In genomic region chr9:107600060-107600573, GRCh38 we compare ENCODE assay signal across 16 cellular contexts.
A peak's percentile ranks its signal among the peaks of the same experiment; 100 is the strongest.
DNase-seq lines count a peak whose midpoint lies in the region; ATAC-seq, FAIRE-seq and TF ChIP-seq lines count a peak whose summit lies in the region.
"Had no signal": no experiment of that assay in that cellular context is flagged by ENCODE, and none has a peak within 500 bp of the region (broad histone marks: within the 10 kb centered on the region; RNA-seq: fewer than 3 reads in every experiment).

No MANE protein-coding gene starts in this region.

- no peaks in the 10 kb centered on the region for H3K9me3 ChIP-seq in liver (ENCODE audit: control insufficient read depth in 4 of 4, low read length in 3 of 4)
- no peaks in the 10 kb centered on the region for H3K9me3 ChIP-seq in HepG2 (ENCODE audit: low read length)
- H3K9me3 ChIP-seq in right cardiac atrium (ENCODE audit: control insufficient read depth, low read length) = no peaks in the 10 kb centered on the region
- no peaks in the 10 kb centered on the region for H3K9me3 ChIP-seq in pancreas
- H3K9me3 ChIP-seq: Peyer's patch had no signal

- no peak for TF ChIP-seq POLR2A in HepG2 (IDR thresholded peaks at IDR 0.05; ENCODE audit: insufficient read depth in 1 of 2, low read depth in 2 of 2, low read length in 2 of 2)

- CTCF ChIA-PET in HepG2 (lab: Yijun Ruan, JAX; ENCODE audit: low intra/inter-chr PET ratio, low total read pairs) = no interaction called here

- FAIRE-seq in HepG2 (lab: Jason Lieb, UNC) (no peak), pancreas (lab: Jason Lieb, UNC) (no peak)

- no peak overlapping the region for H3K4me3 ChIP-seq in liver (ENCODE audit: low read depth in 1 of 3, low read length in 3 of 3)
- H3K4me3 ChIP-seq in HepG2 (replicated peaks in 1 of 3; ENCODE audit: insufficient read depth in 1 of 3, low read depth in 2 of 3, low read length in 3 of 3) = no peak overlapping the region
- no peak overlapping the region for H3K4me3 ChIP-seq in right cardiac atrium (ENCODE audit: low read length)
- no peak overlapping the region for H3K4me3 ChIP-seq in pancreas
- H3K4me3 ChIP-seq: Peyer's patch had no signal

- H3K27me3 ChIP-seq in liver (ENCODE audit: control insufficient read depth in 4 of 4, insufficient read depth in 4 of 4, low read length in 3 of 4) (no peaks in the 10 kb centered on the region), HepG2 (ENCODE audit: control insufficient read depth in 1 of 2, insufficient read depth in 2 of 2, low read length in 2 of 2) (0 out of 5 replicates have a peak, but pooled peaks cover 0 to 1% of the 10 kb centered on the region in 2 experiments), right cardiac atrium (ENCODE audit: control insufficient read depth, insufficient read depth) (no peaks in the 10 kb centered on the region), pancreas (no peaks in the 10 kb centered on the region)
- H3K27me3 ChIP-seq: Peyer's patch had no signal

- H2AFZ ChIP-seq in HepG2 (ENCODE audit: low read length) = no peak overlapping the region

- intact Hi-C loops in HepG2 (cut with micrococcal nuclease; ENCODE audit: unreplicated experiment) = no loop called here
- intact Hi-C loops in right cardiac atrium (cut with DNase I) = no loop called here
- intact Hi-C loops in pancreas (cut with DNase I) = no loop called here

- H3K27ac ChIP-seq in liver (ENCODE audit: low read depth in 1 of 2, low read length in 2 of 2) (no peak overlapping the region), HepG2 (ENCODE audit: extremely low read length, insufficient read depth, low read length) (no peak overlapping the region), right cardiac atrium (ENCODE audit: low read length) (peak overlapping the region; percentile 57), pancreas (no peak overlapping the region)

- POLR2A ChIA-PET in HepG2 (lab: Yijun Ruan, JAX) = no interaction called here

- 76% methylated on average over 3 of the region's 3 CpGs for WGBS in liver
- 0% methylated on average over 3 of the region's 3 CpGs for WGBS in HepG2 (ENCODE audit: low lambda C conversion rate)
- 31% methylated on average over 3 of the region's 3 CpGs for WGBS in right cardiac atrium
- 62 to 72% methylated on average over 3 of the region's 3 CpGs for WGBS in pancreas, 2 donors

- TF ChIP-seq CTCF in liver (IDR thresholded peaks at IDR 0.05; ENCODE audit: low read depth, low read length, missing input control) (no peak), HepG2 (CRISPR knock-in tag; IDR thresholded peaks at IDR 0.05) (no peak), pancreas (IDR thresholded peaks at IDR 0.05) (no peak)

- H4K20me1 ChIP-seq in HepG2 (ENCODE audit: insufficient read depth, low read length) = no peaks in the 10 kb centered on the region

- no peaks in the 10 kb centered on the region for H3K79me2 ChIP-seq in HepG2 (ENCODE audit: insufficient read depth, low read length)

- ATAC-seq in HepG2 (no peak), right cardiac atrium (peak; percentile 91 to 95), pancreas (peak; percentile 48 to 84 (median 77)), HG03378 (IDR thresholded peaks at IDR 0.05; ENCODE audit: unreplicated experiment) (no peak), HG03442 (IDR thresholded peaks at IDR 0.05; ENCODE audit: unreplicated experiment) (no peak)
- ATAC-seq: activated CD8-positive, alpha-beta T cell treated with anti-CD3 and anti-CD28 coated beads for 36 hours had no signal

- H3K36me3 ChIP-seq in liver (ENCODE audit: control insufficient read depth in 4 of 4, insufficient read depth in 3 of 4, low read depth in 1 of 4, low read length in 3 of 4) = no peaks in the 10 kb centered on the region
- no peaks in the 10 kb centered on the region for H3K36me3 ChIP-seq in HepG2 (replicated peaks in 1 of 2; ENCODE audit: control insufficient read depth in 1 of 2, insufficient read depth in 2 of 2, low read length in 2 of 2)
- H3K36me3 ChIP-seq in pancreas = no peaks in the 10 kb centered on the region
- H3K36me3 ChIP-seq: Peyer's patch had no signal

- BruUV-seq in HepG2 (replicated peaks; lab: Mats Ljungman, UMichigan) = no TSS peak

- H3K4me2 ChIP-seq in HepG2 (ENCODE audit: low read depth, low read length) = no peak overlapping the region

- peaks cover 3 to 9% (median 5%) of the 10 kb centered on the region in 4 donors for H3K4me1 ChIP-seq in liver (ENCODE audit: control insufficient read depth in 4 of 4, insufficient read depth in 4 of 4, low read length in 3 of 4)
- peaks cover 9% of the 10 kb centered on the region for H3K4me1 ChIP-seq in HepG2 (ENCODE audit: insufficient read depth, low read length)
- no peaks in the 10 kb centered on the region for H3K4me1 ChIP-seq in right cardiac atrium (ENCODE audit: control insufficient read depth, insufficient read depth, low read length)
- H3K4me1 ChIP-seq in pancreas = peaks cover 0 to 6% (median 0%) of the 10 kb centered on the region in 3 donors

- TF ChIP-seq EP300 in HepG2 (IDR thresholded peaks at IDR 0.05; ENCODE audit: low read depth in 2 of 2, low read length in 2 of 2) (no peak), HepG2 (CRISPR knock-in tag; IDR thresholded peaks at IDR 0.05; ENCODE audit: borderline replicate concordance) (no peak)

- no peak for DNase-seq in HepG2 (ENCODE audit: low spot score)
- peak in 1 of 3 donors; percentile 25 for DNase-seq in right cardiac atrium
- peak in 3 of 6 donors; percentile 9 to 31 (median 11) for DNase-seq in pancreas
- no peak for DNase-seq in AML-193 (lab: John Stamatoyannopoulos, UW)
- DNase-seq in kidney glomerular epithelial cell (lab: John Stamatoyannopoulos, UW) = no peak
- DNase-seq: activated CD8-positive, alpha-beta T cell treated with anti-CD3 and anti-CD28 coated beads for 36 hours; DMS79 treated with DMSO at 0.1 percent for 48 hours; glutamatergic neuron; islet precursor cell; NCI-H2029; NCI-H774; retina had no signal

- in situ Hi-C loops in HepG2 (cut with HindIII; ENCODE audit: extremely low pct_ligation_motif_present, low pct_unique_long_range_greater_than_20kb) = no loop called here

- TF ChIP-seq RAD21 in liver (IDR thresholded peaks at IDR 0.05) (peak in 1 of 2 donors; percentile 11), HepG2 (CRISPR knock-in tag; IDR thresholded peaks at IDR 0.05) (no peak)

- H3K9ac ChIP-seq in liver (ENCODE audit: low read depth in 1 of 2, low read length in 2 of 2) = no peak overlapping the region
- H3K9ac ChIP-seq in HepG2 (ENCODE audit: insufficient read depth, low read depth, low read length) = no peak overlapping the region

TF ChIP-seq in liver, 16 proteins besides CTCF, POLR2A, EP300 and RAD21 (continues in another document):
- no peak for TF ChIP-seq ATF3 (IDR thresholded peaks at IDR 0.05)
- TF ChIP-seq MAX (IDR thresholded peaks at IDR 0.05) = no peak
- no peak for TF ChIP-seq FOXA2 (IDR thresholded peaks at IDR 0.05)
- no peak for TF ChIP-seq RXRA (IDR thresholded peaks at IDR 0.05)
- TF ChIP-seq HNF4A (conservative IDR thresholded peaks at IDR 0.05) = no peak
- peak in 1 of 2 donors; percentile 10 for TF ChIP-seq JUND (IDR thresholded peaks at IDR 0.05)
- TF ChIP-seq TAF1 (conservative IDR thresholded peaks at IDR 0.05) = no peak

TF ChIP-seq in HepG2, 621 proteins besides CTCF, POLR2A, EP300 and RAD21 (continues in another document):
- no peak for TF ChIP-seq USF2 (IDR thresholded peaks at IDR 0.05; ENCODE audit: low read depth, low read length)
- TF ChIP-seq USF2 (CRISPR knock-in tag; IDR thresholded peaks at IDR 0.05; ENCODE audit: borderline replicate concordance) = no peak
- TF ChIP-seq ZNF24 (IDR thresholded peaks at IDR 0.05) = no peak
- TF ChIP-seq NONO (IDR thresholded peaks at IDR 0.05) = no peak
- no peak for TF ChIP-seq NONO (CRISPR knock-in tag; conservative IDR thresholded peaks at IDR 0.05)
- no peak for TF ChIP-seq CENPX (CRISPR knock-in tag; IDR thresholded peaks at IDR 0.05)
- no peak for TF ChIP-seq ZNF329 (CRISPR knock-in tag; IDR thresholded peaks at IDR 0.05; ENCODE audit: low read depth)
- no peak for TF ChIP-seq ZNF558 (CRISPR knock-in tag; IDR thresholded peaks at IDR 0.05; ENCODE audit: borderline replicate concordance)
- TF ChIP-seq SMAD1 (CRISPR knock-in tag; IDR thresholded peaks at IDR 0.05; ENCODE audit: borderline replicate concordance, low read depth) = no peak
- TF ChIP-seq HMGA1 (CRISPR knock-in tag; conservative IDR thresholded peaks at IDR 0.05) = no peak
- no peak for TF ChIP-seq SP140L (CRISPR knock-in tag; IDR thresholded peaks at IDR 0.05; ENCODE audit: borderline replicate concordance)
- TF ChIP-seq BHLHE40 (IDR thresholded peaks at IDR 0.05; ENCODE audit: low read length) = no peak
- no peak for TF ChIP-seq IKZF5 (CRISPR knock-in tag; IDR thresholded peaks at IDR 0.05)
- TF ChIP-seq ZNF317 (CRISPR knock-in tag; IDR thresholded peaks at IDR 0.05) = no peak
- no peak for TF ChIP-seq ZNF567 (CRISPR knock-in tag; IDR thresholded peaks at IDR 0.05; ENCODE audit: borderline replicate concordance)
- no peak for TF ChIP-seq FOXP1 (IDR thresholded peaks at IDR 0.05)
- TF ChIP-seq FOXP1 (CRISPR knock-in tag; IDR thresholded peaks at IDR 0.05) = no peak

Comparison
In these comparisons a context has a peak if more than half of its experiments do, and no peak if none do; other contexts are left out.
1. ATAC-seq: peak in right cardiac atrium (2 of 2) and pancreas (4 of 4); none in HepG2 (single experiment), HG03378 (single experiment) and HG03442 (single experiment).